20 cellular contexts compared by ENCODE assay signal in genomic region chr10:117352724-117353123, GRCh38. TPM values are rescaled to one million over a fixed set of nuclear protein-coding genes. Genes with fewer than 3 reads are reported as not detected.
A peak's percentile ranks its signal among the peaks of the same experiment; 100 is the strongest.
DNase-seq lines count a peak whose midpoint lies in the region; ATAC-seq and TF ChIP-seq lines count a peak whose summit lies in the region.
"Had no signal": no experiment of that assay in that cellular context is flagged by ENCODE, and none has a peak within 500 bp of the region (broad histone marks: within the 10 kb centered on the region; RNA-seq: fewer than 3 reads in every experiment).

No MANE protein-coding gene starts in this region.

- no peaks in the 10 kb centered on the region for H3K9me2 ChIP-seq in GM23338 (ENCODE audit: insufficient read depth)

- no peak overlapping the region for H3K4me3 Mint-ChIP-seq in GM23338
- no peak overlapping the region for H3K4me3 Mint-ChIP-seq in chondrocyte (ENCODE audit: unreplicated experiment)
- H3K4me3 Mint-ChIP-seq in memory B cell = no peak overlapping the region

- no peaks in the 10 kb centered on the region for H3K36me3 ChIP-seq in GM23338 (ENCODE audit: insufficient read depth)

- H4K20me1 ChIP-seq in GM23338 (replicated peaks; ENCODE audit: insufficient read depth) = peaks cover 4% of the 10 kb centered on the region; the same call in 1 of the 2 replicates

- H3K27ac ChIP-seq in GM23338 (ENCODE audit: low read depth) = no peak overlapping the region
- H3K27ac ChIP-seq: SJSA1 had no signal

- TF ChIP-seq CTCF in GM23338 (conservative IDR thresholded peaks at IDR 0.05; ENCODE audit: low read depth in 2 of 2) (no peak), chondrocyte (IDR thresholded peaks at IDR 0.05) (no peak)

- H3K27me3 ChIP-seq in GM23338 (ENCODE audit: insufficient read depth) = no peaks in the 10 kb centered on the region
- H3K27me3 ChIP-seq: SJSA1 had no signal

- peak overlapping the region; percentile 46 for H3K4me2 ChIP-seq in GM23338

- peaks cover 51% of the 10 kb centered on the region for H3K4me1 Mint-ChIP-seq in GM23338
- H3K4me1 Mint-ChIP-seq in chondrocyte (ENCODE audit: low read depth) = peaks cover 13% of the 10 kb centered on the region
- peaks cover 28% of the 10 kb centered on the region for H3K4me1 Mint-ChIP-seq in memory B cell

- H3K36me3 Mint-ChIP-seq in GM23338 (ENCODE audit: low read depth) (peaks cover 4% of the 10 kb centered on the region; the same call in 2 of the 3 replicates), chondrocyte (ENCODE audit: low read depth) (no peaks in the 10 kb centered on the region), memory B cell (peaks cover 2% of the 10 kb centered on the region)

- H3K79me2 ChIP-seq in GM23338 (replicated peaks; ENCODE audit: insufficient read depth) = peaks cover 100% of the 10 kb centered on the region

- H3K27me3 Mint-ChIP-seq in GM23338 (ENCODE audit: insufficient read depth, low read depth, poor library complexity) (no peaks in the 10 kb centered on the region), chondrocyte (ENCODE audit: low read depth) (no peaks in the 10 kb centered on the region), memory B cell (no peaks in the 10 kb centered on the region)
- H3K27me3 Mint-ChIP-seq: CD8-positive, alpha-beta memory T cell had no signal

- H3K4me3 ChIP-seq in GM23338 = no peak overlapping the region
- H3K4me3 ChIP-seq: SJSA1 had no signal

- peaks cover 2% of the 10 kb centered on the region; the same call in 1 of the 2 replicates for H3F3A ChIP-seq in GM23338 (replicated peaks; ENCODE audit: low read depth)

- ATAC-seq in GM23338 (peak; percentile 28; the same call in 1 of the 3 replicates), memory B cell (ENCODE audit: low read depth) (no peak), GM19395 (IDR thresholded peaks at IDR 0.05; ENCODE audit: unreplicated experiment) (no peak), GM21515 (IDR thresholded peaks at IDR 0.05; ENCODE audit: unreplicated experiment) (no peak)

- DNase-seq in GM23338 (ENCODE audit: low spot score) = no peak
- DNase-seq in NCI-H69 (lab: John Stamatoyannopoulos, UW) = peak; percentile 42
- DNase-seq in chondrocyte (ENCODE audit: low spot score) = no peak
- no peak for DNase-seq in memory B cell (ENCODE audit: low spot score in 2 of 2)
- no peak for DNase-seq in AG08395 (ENCODE audit: low spot score)
- DNase-seq: C1 segment of cervical spinal cord; CD8-positive, alpha-beta memory T cell; DMS 273 treated with DMSO at 0.1 percent for 48 hours; DMS79 treated with DMSO at 0.1 percent for 48 hours; GF-D8; KG1; MM.1S; NCI-H2029; NCI-H446 treated with DMSO at 0.1 percent for 48 hours; NCI-H526; Right ventricle myocardium superior; RPMI8226 had no signal

- H3K9me3 Mint-ChIP-seq in GM23338 (no peaks in the 10 kb centered on the region), chondrocyte (ENCODE audit: low read depth) (no peaks in the 10 kb centered on the region), memory B cell (no peaks in the 10 kb centered on the region)
- H3K9me3 Mint-ChIP-seq: CD8-positive, alpha-beta memory T cell had no signal

- H2AFZ ChIP-seq in GM23338 = no peak overlapping the region

- peaks cover 50% of the 10 kb centered on the region for H3K4me1 ChIP-seq in GM23338 (ENCODE audit: insufficient read depth)

- H3K27ac Mint-ChIP-seq in GM23338 = no peak overlapping the region
- H3K27ac Mint-ChIP-seq in chondrocyte (ENCODE audit: unreplicated experiment) = peak overlapping the region; percentile 47
- peak overlapping the region; percentile 28 for H3K27ac Mint-ChIP-seq in memory B cell

TF ChIP-seq in GM23338, 12 proteins besides CTCF, POLR2A, EP300 and RAD21:
- TF ChIP-seq ZNF462 (CRISPR knock-in tag; IDR thresholded peaks at IDR 0.05) (no peak), EZH2 (IDR thresholded peaks at IDR 0.05; ENCODE audit: low read depth, unreplicated experiment) (no peak), POLR2AphosphoS5 (IDR thresholded peaks at IDR 0.05; ENCODE audit: low read depth) (no peak), STAT1 (IDR thresholded peaks at IDR 0.05; ENCODE audit: unreplicated experiment) (no peak), ETS1 (IDR thresholded peaks at IDR 0.05) (no peak), ZNF114 (CRISPR knock-in tag; IDR thresholded peaks at IDR 0.05) (no peak), JUNB (IDR thresholded peaks at IDR 0.05; ENCODE audit: unreplicated experiment) (no peak)

RNA-seq across cellular contexts. Expression of gene PDZD8, which starts 22.5 kb away (rescaled TPM):
- 28.6 and 30.2 TPM in 2 replicates for total RNA-seq in GM23338 (2014; rRNA removed; shearing (Covaris generic))
- polyA plus RNA-seq in GM23338 (2016; fragmentation: Nextera tagmentation; extraction: Ambion mirVana) = 8.4 and 11.4 TPM in 2 replicates
- total RNA-seq in chondrocyte = 34.9 to 40.5 TPM (median 36.3 TPM) in 3 replicates
